ENCODE assay signal across 8 cellular contexts in the genomic region with DNA sequence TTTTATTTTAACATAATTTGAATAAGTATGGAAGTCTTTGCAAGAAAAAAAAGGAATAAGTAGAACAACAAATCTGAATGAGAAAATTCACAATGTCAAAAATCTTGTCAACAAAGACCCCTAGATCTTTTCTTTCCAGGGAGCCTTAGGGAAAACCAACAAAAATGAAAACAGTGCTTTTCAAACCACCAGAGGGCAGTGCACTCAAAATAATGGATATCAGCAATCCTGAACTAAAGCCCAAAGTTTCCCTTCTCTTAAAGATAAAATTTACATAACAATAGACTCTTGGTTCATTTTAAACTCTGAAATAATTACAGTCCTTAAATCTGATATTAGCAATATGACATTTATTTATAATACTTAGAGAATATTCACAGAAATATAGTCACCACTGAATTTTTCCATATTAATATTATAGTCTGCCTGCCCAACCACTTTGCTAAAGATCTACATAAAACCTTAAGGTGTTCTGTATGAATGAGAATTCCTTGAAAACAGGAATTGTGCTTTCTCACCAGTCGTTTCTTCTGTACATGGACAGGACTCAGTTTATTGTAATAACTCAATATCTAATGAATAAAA.
DNase-seq lines count a peak whose midpoint lies in the region; ATAC-seq and TF ChIP-seq lines count a peak whose summit lies in the region.

No MANE protein-coding gene starts in this region.

- no peaks in the 10 kb centered on the region for H3K27me3 ChIP-seq in WERI-Rb-1 (ENCODE audit: insufficient read depth, low read depth, severe bottlenecking)
- no peaks in the 10 kb centered on the region for H3K27me3 ChIP-seq in tibial artery

- H3K36me3 ChIP-seq in WERI-Rb-1, result no peaks in the 10 kb centered on the region
- H3K36me3 ChIP-seq in tibial artery, result no peaks in the 10 kb centered on the region

- H3K4me3 ChIP-seq in AG09309 (ENCODE audit: control insufficient read depth, low read depth, low read length) (no peak overlapping the region), WERI-Rb-1 (ENCODE audit: low read depth, low read length) (no peak overlapping the region), tibial artery (no peak overlapping the region)

- no peaks in the 10 kb centered on the region for H3K9me3 ChIP-seq in WERI-Rb-1 (ENCODE audit: severe bottlenecking)
- no peaks in the 10 kb centered on the region for H3K9me3 ChIP-seq in tibial artery

- TF ChIP-seq CTCF in AG09309 (IDR thresholded peaks at IDR 0.05; ENCODE audit: control insufficient read depth, insufficient read depth, low read depth, low read length, missing control alignments), result peak; percentile 55
- TF ChIP-seq CTCF in WERI-Rb-1 (IDR thresholded peaks at IDR 0.05; ENCODE audit: low read depth, low read length), result peak; percentile 51; the same call in 1 of the 2 replicates
- TF ChIP-seq CTCF in tibial artery (IDR thresholded peaks at IDR 0.05), result peak; percentile 65 to 77

- DNase-seq in AG09309 (ENCODE audit: low read depth) (peak; percentile 8), NCI-H146 (lab: John Stamatoyannopoulos, UW) (peak; percentile 49), WERI-Rb-1 (peak; percentile 37), iPS DF 19.7 (ENCODE audit: low read depth, low spot score) (peak; percentile 23), tibial artery (no peak), UCSD-AML1 (lab: John Stamatoyannopoulos, UW; ENCODE audit: unreplicated experiment) (no peak)
- DNase-seq in activated T-cell treated with anti-CD3 and anti-CD28 coated beads, Interleukin-2, amount 50 U/mL, for 48 hours, result no peak

- intact Hi-C loops in tibial artery (cut with DNase I; ENCODE audit: low total_unique reads), result loop anchor here (5.0 kb wide), 1 partner anchor 312 kb away; no protein-coding TSS in a partner anchor

- no peak overlapping the region for H3K27ac ChIP-seq in WERI-Rb-1
- H3K27ac ChIP-seq in tibial artery, result no peak overlapping the region

- H3K4me1 ChIP-seq in tibial artery, result no peaks in the 10 kb centered on the region

- ATAC-seq in GM18907 (IDR thresholded peaks at IDR 0.05; ENCODE audit: unreplicated experiment), result peak; percentile 65

Comparison
In these comparisons a context has a peak if more than half of its experiments do, and no peak if none do; other contexts are left out.
1. DNase-seq: peak in AG09309 (single experiment), NCI-H146 (single experiment), WERI-Rb-1 (single experiment) and iPS DF 19.7 (single experiment); none in tibial artery (0 of 2), activated T-cell treated with anti-CD3 and anti-CD28 coated beads, Interleukin-2, amount 50 U/mL, for 48 hours (0 of 2) and UCSD-AML1 (single experiment).
2. Peak in every context shown above with its lines, with median percentiles within 50 percentile points of each other: CTCF ChIP-seq.